8 cellular contexts compared by ENCODE assay signal in the genomic region with DNA sequence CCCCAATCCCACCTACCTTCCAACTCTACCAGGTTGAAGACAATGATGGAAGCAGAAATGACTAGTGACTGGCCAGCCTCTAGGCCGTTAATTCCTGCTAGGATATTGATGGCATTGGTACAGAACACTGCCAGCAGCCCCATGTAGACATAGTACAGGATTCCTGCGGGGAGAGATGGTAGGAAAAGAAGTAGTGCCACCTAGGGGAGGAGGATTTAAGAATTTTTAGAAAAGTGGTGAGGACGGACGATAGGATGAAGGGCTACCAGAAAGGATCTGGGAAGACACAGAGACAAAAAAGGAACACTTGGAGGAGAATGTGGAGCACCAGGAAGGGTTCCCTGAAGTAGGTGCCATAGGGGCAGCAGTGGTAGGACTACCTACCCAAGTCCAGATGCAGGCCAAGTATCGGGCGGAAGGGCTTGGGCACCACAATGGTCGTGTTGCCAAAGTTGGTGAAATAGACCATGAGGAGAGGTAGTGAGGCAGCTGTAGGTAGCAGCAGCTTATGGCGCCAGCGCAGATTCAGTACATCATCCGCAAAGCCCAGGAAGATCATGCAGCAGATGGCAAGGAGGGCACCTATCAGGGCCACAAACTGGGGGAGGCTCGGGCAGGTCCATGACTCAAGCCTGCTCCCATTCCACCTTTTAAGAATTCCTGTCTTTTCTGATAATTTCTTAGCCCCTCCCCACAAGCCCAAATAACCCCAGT. TPM values are rescaled to one million over a fixed set of nuclear protein-coding genes. Genes with fewer than 3 reads are reported as not detected.
DNase-seq lines count a peak whose midpoint lies in the region; ATAC-seq and TF ChIP-seq lines count a peak whose summit lies in the region.

No MANE protein-coding gene starts in this region.

- DNase-seq in AML-193 (lab: John Stamatoyannopoulos, UW) (peak; percentile 35 to 56), OCI-LY7 (ENCODE audit: low spot score) (no peak), UCSD-AML1 (lab: John Stamatoyannopoulos, UW; ENCODE audit: unreplicated experiment) (no peak)
- DNase-seq in natural killer cell treated with Interleukin-12 subunit alpha and Interleukin-12 subunit beta and Interleukin-15 and Interleukin-18, amount 100 ng/mL, for 72 hours (ENCODE audit: low spot score), result no peak
- DNase-seq in stimulated activated CD4-positive, alpha-beta T cell treated with anti-CD3 and anti-CD28 coated beads, Interleukin-4, amount 100 ng/mL, for 1 hour, result no peak

- H3K4me2 ChIP-seq in OCI-LY7 (ENCODE audit: low read length), result peak overlapping the region; percentile 100

- no TSS peak for BruUV-seq in OCI-LY7 (replicated peaks; lab: Mats Ljungman, UMichigan)

- H3K27ac ChIP-seq in OCI-LY7 (ENCODE audit: low read depth, low read length, poor library complexity, severe bottlenecking), result peak overlapping the region; percentile 86

- no peaks in the 10 kb centered on the region for H4K20me1 ChIP-seq in OCI-LY7 (ENCODE audit: insufficient read depth, low read length)

- no peaks in the 10 kb centered on the region for H3K9me3 Mint-ChIP-seq in dendritic cell treated with granulocyte-macrophage colony-stimulating factor and Interleukin-4, amounts not matched to agents 40 ng/mL and 50 ng/mL, for 4 days
- no peaks in the 10 kb centered on the region for H3K9me3 Mint-ChIP-seq in natural killer cell treated with Interleukin-12 subunit alpha and Interleukin-12 subunit beta and Interleukin-15 and Interleukin-18, amount 100 ng/mL, for 72 hours

- H3K36me3 Mint-ChIP-seq in dendritic cell treated with granulocyte-macrophage colony-stimulating factor and Interleukin-4, amounts not matched to agents 40 ng/mL and 50 ng/mL, for 4 days (ENCODE audit: low read depth), result peaks cover 45% of the 10 kb centered on the region
- peaks cover 27% of the 10 kb centered on the region for H3K36me3 Mint-ChIP-seq in natural killer cell treated with Interleukin-12 subunit alpha and Interleukin-12 subunit beta and Interleukin-15 and Interleukin-18, amount 100 ng/mL, for 72 hours

- peaks cover 61% of the 10 kb centered on the region for H3K4me1 Mint-ChIP-seq in dendritic cell treated with granulocyte-macrophage colony-stimulating factor and Interleukin-4, amounts not matched to agents 40 ng/mL and 50 ng/mL, for 4 days (ENCODE audit: low read depth)
- H3K4me1 Mint-ChIP-seq in natural killer cell treated with Interleukin-12 subunit alpha and Interleukin-12 subunit beta and Interleukin-15 and Interleukin-18, amount 100 ng/mL, for 72 hours (ENCODE audit: low read depth in 2 of 2), result peaks cover 32 to 35% of the 10 kb centered on the region in 2 donors

- H3K4me3 Mint-ChIP-seq in dendritic cell treated with granulocyte-macrophage colony-stimulating factor and Interleukin-4, amounts not matched to agents 40 ng/mL and 50 ng/mL, for 4 days, result peak overlapping the region; percentile 94
- H3K4me3 Mint-ChIP-seq in natural killer cell treated with Interleukin-12 subunit alpha and Interleukin-12 subunit beta and Interleukin-15 and Interleukin-18, amount 100 ng/mL, for 72 hours, result peak overlapping the region; percentile 92

- no peaks in the 10 kb centered on the region for H3K27me3 Mint-ChIP-seq in dendritic cell treated with granulocyte-macrophage colony-stimulating factor and Interleukin-4, amounts not matched to agents 40 ng/mL and 50 ng/mL, for 4 days
- no peaks in the 10 kb centered on the region for H3K27me3 Mint-ChIP-seq in natural killer cell treated with Interleukin-12 subunit alpha and Interleukin-12 subunit beta and Interleukin-15 and Interleukin-18, amount 100 ng/mL, for 72 hours

- CTCF ChIA-PET in OCI-LY7 (lab: Charles Lee; ENCODE audit: unreplicated experiment), result no interaction called here

- TF ChIP-seq CTCF in GM12875 (IDR thresholded peaks at IDR 0.05; ENCODE audit: borderline replicate concordance, insufficient read depth, low read depth, low read length) (peak; percentile 23; the same call in 1 of the 2 replicates), OCI-LY7 (conservative IDR thresholded peaks at IDR 0.05; ENCODE audit: low read length) (peak; percentile 84)

- H3K79me2 ChIP-seq in OCI-LY7 (ENCODE audit: insufficient read depth, low read depth, low read length), result peaks cover 30% of the 10 kb centered on the region

- peaks cover 32% of the 10 kb centered on the region for H3K36me3 ChIP-seq in OCI-LY7 (ENCODE audit: insufficient read depth, low read length)

- peak overlapping the region; percentile 90 for H3K27ac Mint-ChIP-seq in dendritic cell treated with granulocyte-macrophage colony-stimulating factor and Interleukin-4, amounts not matched to agents 40 ng/mL and 50 ng/mL, for 4 days
- peak overlapping the region; percentile 95 to 99 for H3K27ac Mint-ChIP-seq in natural killer cell treated with Interleukin-12 subunit alpha and Interleukin-12 subunit beta and Interleukin-15 and Interleukin-18, amount 100 ng/mL, for 72 hours

- ATAC-seq in natural killer cell treated with Interleukin-12 subunit alpha and Interleukin-12 subunit beta and Interleukin-15 and Interleukin-18, amount 100 ng/mL, for 72 hours, result no peak
- no peak for ATAC-seq in HG03025 (IDR thresholded peaks at IDR 0.05; ENCODE audit: low FRiP score, unreplicated experiment)

- H3K9me2 ChIP-seq in OCI-LY7 (ENCODE audit: insufficient read depth, low read length), result no peaks in the 10 kb centered on the region

- intact Hi-C loops in OCI-LY7 (cut with micrococcal nuclease; ENCODE audit: unreplicated experiment), result loop anchor here (1.0 to 5.0 kb wide), 2 partner anchors 35 to 222 kb away; no protein-coding TSS in a partner anchor
- intact Hi-C loops in dendritic cell treated with granulocyte-macrophage colony-stimulating factor and Interleukin-4, amounts not matched to agents 40 ng/mL and 50 ng/mL, for 4 days (cut with micrococcal nuclease), result no loop called here

- H3K9me3 ChIP-seq in OCI-LY7 (ENCODE audit: low read length), result no peaks in the 10 kb centered on the region

- POLR2A ChIA-PET in OCI-LY7 (lab: Charles Lee), result interaction anchor here (0.6 to 1.4 kb wide), 4 partner anchors 16 to 91 kb away, joined by 3 to 8 read pairs (median 5); a partner anchor contains a TSS

- H3K4me1 ChIP-seq in OCI-LY7 (ENCODE audit: insufficient read depth, low read length, poor library complexity, severe bottlenecking), result peaks cover 54% of the 10 kb centered on the region

- H3K4me3 ChIP-seq in GM12875 (ENCODE audit: low read depth, low read length) (peak overlapping the region; percentile 71), OCI-LY7 (ENCODE audit: low read depth, low read length, poor library complexity, severe bottlenecking) (peak overlapping the region; percentile 88)

- no peak overlapping the region for H2AFZ ChIP-seq in OCI-LY7 (ENCODE audit: low read length)

RNA-seq across cellular contexts. Expression of a gene that starts 1.2 kb away (rescaled TPM):
- total RNA-seq in OCI-LY7 (2014; rRNA removed; shearing (Covaris generic)), result 31.7 and 35.8 TPM in 2 replicates
- 72.4 and 83.4 TPM in 2 replicates for total RNA-seq in OCI-LY7 (2022)
- 10 to 100 TPM; 51.9 to 96.2 TPM for total RNA-seq in natural killer cell treated with Interleukin-12 subunit alpha and Interleukin-12 subunit beta and Interleukin-15 and Interleukin-18, amount 100 ng/mL, for 72 hours

RNA-seq across cellular contexts. Expression of a gene that starts 6.7 kb away (rescaled TPM):
- total RNA-seq in OCI-LY7 (2014; rRNA removed; shearing (Covaris generic)), result 6.5 and 10.6 TPM in 2 replicates
- total RNA-seq in OCI-LY7 (2022), result 19.0 and 19.9 TPM in 2 replicates
- total RNA-seq in natural killer cell treated with Interleukin-12 subunit alpha and Interleukin-12 subunit beta and Interleukin-15 and Interleukin-18, amount 100 ng/mL, for 72 hours, result 10 to 100 TPM; 37.9 to 58.4 TPM

RNA-seq across cellular contexts. Expression of a gene that starts 15.7 kb away (rescaled TPM):
- total RNA-seq in OCI-LY7 (2014; rRNA removed; shearing (Covaris generic)), result 12.1 and 12.2 TPM in 2 replicates
- 49.6 and 50.0 TPM in 2 replicates for total RNA-seq in OCI-LY7 (2022)
- 10 to 100 TPM; 18.0 to 53.9 TPM for total RNA-seq in natural killer cell treated with Interleukin-12 subunit alpha and Interleukin-12 subunit beta and Interleukin-15 and Interleukin-18, amount 100 ng/mL, for 72 hours

RNA-seq across cellular contexts. Expression of a gene that starts 21.0 kb away (rescaled TPM):
- 18.2 and 27.7 TPM in 2 replicates for total RNA-seq in OCI-LY7 (2014; rRNA removed; shearing (Covaris generic))
- total RNA-seq in OCI-LY7 (2022), result 29.6 and 30.8 TPM in 2 replicates
- total RNA-seq in natural killer cell treated with Interleukin-12 subunit alpha and Interleukin-12 subunit beta and Interleukin-15 and Interleukin-18, amount 100 ng/mL, for 72 hours, result 10 to 100 TPM; 33.4 to 49.5 TPM

RNA-seq across cellular contexts. Expression of a gene that starts 32.8 kb away (rescaled TPM):
- 32.2 and 46.1 TPM in 2 replicates for total RNA-seq in OCI-LY7 (2014; rRNA removed; shearing (Covaris generic))
- total RNA-seq in OCI-LY7 (2022), result 23.3 and 25.7 TPM in 2 replicates
- 10 to 100 TPM; 34.7 to 42.0 TPM for total RNA-seq in natural killer cell treated with Interleukin-12 subunit alpha and Interleukin-12 subunit beta and Interleukin-15 and Interleukin-18, amount 100 ng/mL, for 72 hours

Comparison
In these comparisons a context has a peak if more than half of its experiments do, and no peak if none do; other contexts are left out.
1. DNase-seq: peak in AML-193 (2 of 2); none in OCI-LY7 (single experiment), natural killer cell treated with Interleukin-12 subunit alpha and Interleukin-12 subunit beta and Interleukin-15 and Interleukin-18, amount 100 ng/mL, for 72 hours (single experiment), UCSD-AML1 (single experiment) and stimulated activated CD4-positive, alpha-beta T cell treated with anti-CD3 and anti-CD28 coated beads, Interleukin-4, amount 100 ng/mL, for 1 hour (single experiment).